ENCODE assay signal across 5 cellular contexts in genomic region chr10:73026623-73027022, GRCh38.
A peak's percentile ranks its signal among the peaks of the same experiment; 100 is the strongest.
DNase-seq lines count a peak whose midpoint lies in the region; ATAC-seq and TF ChIP-seq lines count a peak whose summit lies in the region.
"Not testable (repeated sequence)": the region's sequence is repeated elsewhere in the genome, so short reads cannot be mapped to it uniquely, and the experiment has no call there.

No MANE protein-coding gene starts in this region.

- not testable (repeated sequence) for H3K27me3 Mint-ChIP-seq in activated T-cell treated with anti-CD3 and anti-CD28 coated beads, Interleukin-2, amount 50 U/mL, for 72 hours (ENCODE audit: low read depth)

- peaks cover 23% of the 10 kb centered on the region for H3K4me1 Mint-ChIP-seq in activated T-cell treated with anti-CD3 and anti-CD28 coated beads, Interleukin-2, amount 50 U/mL, for 72 hours (ENCODE audit: low read depth)

- ATAC-seq in activated T-cell treated with anti-CD3 and anti-CD28 coated beads, Interleukin-2, amount 50 U/mL, for 72 hours (replicated peaks in 1 of 2), result not testable (repeated sequence)

- DNase-seq in AG09309 (ENCODE audit: low read depth) (peak; percentile 2), EH (ENCODE audit: low read depth) (peak; percentile 18), amniotic epithelial cell (ENCODE audit: low read depth) (peak; percentile 13), foreskin melanocyte (peak; percentile 1)
- DNase-seq in activated T-cell treated with anti-CD3 and anti-CD28 coated beads, Interleukin-2, amount 50 U/mL, for 72 hours, result not testable (repeated sequence)

- peaks cover 15 to 22% of the 10 kb centered on the region in 2 donors for H3K36me3 Mint-ChIP-seq in activated T-cell treated with anti-CD3 and anti-CD28 coated beads, Interleukin-2, amount 50 U/mL, for 72 hours (ENCODE audit: insufficient read depth in 2 of 2)

- TF ChIP-seq CTCF in AG09309 (IDR thresholded peaks at IDR 0.05; ENCODE audit: control insufficient read depth, insufficient read depth, low read depth, low read length, missing control alignments), result not testable (repeated sequence)

- not testable (repeated sequence) for H3K9me3 Mint-ChIP-seq in activated T-cell treated with anti-CD3 and anti-CD28 coated beads, Interleukin-2, amount 50 U/mL, for 72 hours

- not testable (repeated sequence) for H3K4me3 Mint-ChIP-seq in activated T-cell treated with anti-CD3 and anti-CD28 coated beads, Interleukin-2, amount 50 U/mL, for 72 hours

- H3K4me3 ChIP-seq in AG09309 (ENCODE audit: control insufficient read depth, low read depth, low read length), result not testable (repeated sequence)

- peak overlapping the region; percentile 44 for H3K27ac Mint-ChIP-seq in activated T-cell treated with anti-CD3 and anti-CD28 coated beads, Interleukin-2, amount 50 U/mL, for 72 hours
